ENCODE assay signal across 9 cellular contexts in the genomic region with DNA sequence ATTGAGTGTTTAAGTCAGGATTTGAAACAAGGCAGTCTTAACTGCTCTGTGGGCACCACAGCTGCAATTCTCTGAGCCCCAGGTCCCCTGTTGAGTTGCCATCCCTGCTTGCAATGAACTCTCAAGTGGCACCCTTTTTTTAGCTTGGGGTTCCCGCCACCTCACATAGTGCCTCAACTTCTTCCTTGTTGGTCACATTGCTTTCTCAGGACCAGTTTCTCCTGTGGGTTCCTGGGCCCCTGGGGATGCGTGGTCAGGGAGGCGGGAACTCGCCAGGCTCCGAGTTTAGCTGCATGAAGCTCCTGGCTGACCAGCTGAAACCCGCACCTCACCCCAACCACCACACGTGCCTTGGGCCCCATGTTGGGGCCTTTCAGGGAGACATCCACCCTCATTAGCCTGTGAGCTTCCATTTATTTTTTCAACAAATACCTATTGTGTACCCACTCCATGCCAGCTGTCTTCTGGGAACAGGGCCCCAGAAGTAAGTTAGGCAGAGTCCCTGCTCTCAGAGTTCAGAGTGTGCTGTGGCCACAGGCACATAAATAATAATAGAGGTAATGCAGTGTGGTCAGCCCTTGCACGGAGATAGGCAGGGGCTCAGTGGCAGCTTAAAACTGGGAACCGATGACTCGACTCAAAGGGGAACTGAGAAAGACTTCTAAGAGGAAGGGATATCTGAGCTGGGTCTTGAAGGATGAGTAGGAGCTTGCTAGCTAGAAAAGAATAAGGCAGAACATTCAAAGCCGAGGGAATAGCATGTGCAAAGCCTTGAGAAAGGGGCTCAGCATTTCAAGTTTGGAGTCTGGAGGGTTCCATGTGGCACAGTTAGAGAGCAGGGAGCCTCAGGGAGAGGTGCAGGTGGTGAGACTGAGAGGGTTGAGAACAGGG. TPM values are rescaled to one million over a fixed set of nuclear protein-coding genes. Genes with fewer than 3 reads are reported as not detected.
DNase-seq lines count a peak whose midpoint lies in the region; ATAC-seq and TF ChIP-seq lines count a peak whose summit lies in the region.
"Had no signal": no experiment of that assay in that cellular context is flagged by ENCODE, and none has a peak within 500 bp of the region (broad histone marks: within the 10 kb centered on the region; RNA-seq: fewer than 3 reads in every experiment).

No MANE protein-coding gene starts in this region.

- no peaks in the 10 kb centered on the region for H3K27me3 Mint-ChIP-seq in naive thymus-derived CD8-positive, alpha-beta T cell

- ATAC-seq in GM18909 (IDR thresholded peaks at IDR 0.05; ENCODE audit: poor library complexity, unreplicated experiment) = peak; percentile 51
- peak; percentile 60 for ATAC-seq in HG02610 (IDR thresholded peaks at IDR 0.05; ENCODE audit: unreplicated experiment)
- no peak for ATAC-seq in naive thymus-derived CD8-positive, alpha-beta T cell

- intact Hi-C loops in sigmoid colon (cut with DNase I) = loop anchor here (5.0 kb wide), 1 partner anchor 245 kb away; no protein-coding TSS in a partner anchor

- H3K27me3 ChIP-seq in sigmoid colon = peaks cover 0 to 18% (median 17%) of the 10 kb centered on the region in 3 donors

- POLR2A ChIA-PET in naive thymus-derived CD8-positive, alpha-beta T cell (lab: Charles Lee) = interaction anchor here (2.0 to 2.6 kb wide), 5 partner anchors 9 to 87 kb away, joined by 6 to 32 read pairs (median 10); partner anchors contain the start of gene PPP1R16B

- peaks cover 17 to 44% (median 26%) of the 10 kb centered on the region in 4 donors for H3K4me1 Mint-ChIP-seq in naive thymus-derived CD8-positive, alpha-beta T cell

- TF ChIP-seq POLR2A in NB4 (IDR thresholded peaks at IDR 0.05; ENCODE audit: extremely low read depth, insufficient read length) (no peak), sigmoid colon (IDR thresholded peaks at IDR 0.05) (no peak)

- no peak for TF ChIP-seq CTCF in NB4 (IDR thresholded peaks at IDR 0.05; ENCODE audit: low read depth, low read length)
- TF ChIP-seq CTCF in sigmoid colon (IDR thresholded peaks at IDR 0.05) = no peak

- H3K27ac Mint-ChIP-seq in naive thymus-derived CD8-positive, alpha-beta T cell = peak overlapping the region; percentile 57 to 96 (median 92)

- TF ChIP-seq EP300 in sigmoid colon (IDR thresholded peaks at IDR 0.05) = no peak

- no peaks in the 10 kb centered on the region for H3K9me3 ChIP-seq in sigmoid colon

- H3K4me1 ChIP-seq in sigmoid colon = peaks cover 0 to 10% (median 5%) of the 10 kb centered on the region in 4 donors

- WGBS in sigmoid colon, 2 donors = 66 to 83% methylated on average over 11 of the region's 11 CpGs

- DNase-seq in NB4 (ENCODE audit: low read depth) (peak; percentile 69), NCI-H1105 treated with DMSO at 0.1 percent for 48 hours (lab: John Stamatoyannopoulos, UW) (no peak), NCI-H524 (lab: John Stamatoyannopoulos, UW) (no peak), sigmoid colon (no peak)
- no peak for DNase-seq in naive thymus-derived CD8-positive, alpha-beta T cell
- no peak for DNase-seq in effector CD4-positive, alpha-beta T cell
- DNase-seq: NCI-H1105 had no signal

- no peak overlapping the region for H3K4me3 Mint-ChIP-seq in naive thymus-derived CD8-positive, alpha-beta T cell

- H3K4me3 ChIP-seq in NB4 (ENCODE audit: low read depth, low read length) = no peak overlapping the region
- H3K4me3 ChIP-seq in sigmoid colon = no peak overlapping the region

- H3K9me3 Mint-ChIP-seq in naive thymus-derived CD8-positive, alpha-beta T cell = peaks cover 0 to 2% (median 0%) of the 10 kb centered on the region in 9 donors

- peaks cover 0 to 18% (median 6%) of the 10 kb centered on the region in 3 donors for H3K36me3 Mint-ChIP-seq in naive thymus-derived CD8-positive, alpha-beta T cell

- no peak overlapping the region for H3K27ac ChIP-seq in sigmoid colon

- H3K36me3 ChIP-seq in sigmoid colon = no peaks in the 10 kb centered on the region

RNA-seq across cellular contexts. Expression of gene FAM83D, which starts 33.9 kb away (rescaled TPM):
- 1 to 10 TPM; 1.0 to 1.1 TPM for total RNA-seq in naive thymus-derived CD8-positive, alpha-beta T cell
- under 1 TPM; 0.46 to 0.56 (median 0.49) TPM for polyA plus RNA-seq in naive thymus-derived CD8-positive, alpha-beta T cell
- 100 to 1,000 TPM in 1 of 4 donors, 10 to 100 TPM in 3; 14.3 to 291 (median 57.8) TPM for total RNA-seq in sigmoid colon
- polyA plus RNA-seq in sigmoid colon = 10 to 100 TPM in 1 of 3 donors, 1 to 10 TPM in 2; 1.2 to 14.9 (median 4.9) TPM

Comparison
In these comparisons a context has a peak if more than half of its experiments do, and no peak if none do; other contexts are left out.
1. ATAC-seq: peak in GM18909 (single experiment) and HG02610 (single experiment); none in naive thymus-derived CD8-positive, alpha-beta T cell (0 of 2).
2. RNA of gene FAM83D, which starts 33.9 kb away (total RNA-seq): 14.3 to 291 TPM in sigmoid colon; 1.0 to 1.1 TPM in naive thymus-derived CD8-positive, alpha-beta T cell; every median in the first group is over 4 times any median in the second.